ENCODE assay signal across 18 cellular contexts in genomic region chr15:43515731-43516130, GRCh38. TPM values are rescaled to one million over a fixed set of nuclear protein-coding genes. Genes with fewer than 3 reads are reported as not detected.
DNase-seq lines count a peak whose midpoint lies in the region; ATAC-seq and TF ChIP-seq lines count a peak whose summit lies in the region.
"Had no signal": no experiment of that assay in that cellular context is flagged by ENCODE, and none has a peak within 500 bp of the region (broad histone marks: within the 10 kb centered on the region; RNA-seq: fewer than 3 reads in every experiment).

No MANE protein-coding gene starts in this region.

- no peak overlapping the region for H3K4me3 Mint-ChIP-seq in CD14-positive monocyte
- H3K4me3 Mint-ChIP-seq: activated naive CD8-positive, alpha-beta T cell treated with anti-CD3 and anti-CD28 coated beads for 36 hours; T-helper 17 cell had no signal

- peak overlapping the region; percentile 91 for H3K4ac ChIP-seq in IMR-90 (ENCODE audit: low read depth, low read length)

- H3K9me3 Mint-ChIP-seq in CD14-positive monocyte, result peaks cover 0 to 2% (median 0%) of the 10 kb centered on the region in 7 donors
- H3K9me3 Mint-ChIP-seq: activated naive CD8-positive, alpha-beta T cell treated with anti-CD3 and anti-CD28 coated beads for 36 hours had no signal

- peak overlapping the region; percentile 81; the same call in 1 of the 2 replicates for H3K27ac ChIP-seq in IMR-90 (ENCODE audit: insufficient read depth, low read length)
- H3K27ac ChIP-seq in angular gyrus (ENCODE audit: low read depth, low read length), result peak overlapping the region; percentile 95
- H3K27ac ChIP-seq in suprapubic skin, result peak overlapping the region; percentile 74
- H3K27ac ChIP-seq: colonic mucosa had no signal

- no peak for TF ChIP-seq RAD21 in IMR-90 (IDR thresholded peaks at IDR 0.05; ENCODE audit: low read length)

- ATAC-seq in IMR-90 (ENCODE audit: low read depth) (no peak), GM19324 (IDR thresholded peaks at IDR 0.05; ENCODE audit: low FRiP score, unreplicated experiment) (no peak)
- ATAC-seq: Panc1, T-helper 17 cell had no signal

- peak overlapping the region; percentile 74 for H3K4me2 ChIP-seq in IMR-90 (ENCODE audit: low read depth, low read length)

- H3K14ac ChIP-seq in IMR-90 (replicated peaks; ENCODE audit: low read depth, low read length), result peak overlapping the region; percentile 90; the same call in 1 of the 2 replicates

- H3K4me1 Mint-ChIP-seq in CD14-positive monocyte, result peaks cover 41% of the 10 kb centered on the region

- peaks cover 3% of the 10 kb centered on the region for H3K36me3 ChIP-seq in IMR-90 (ENCODE audit: control insufficient read depth, insufficient read depth, low read length)
- no peaks in the 10 kb centered on the region for H3K36me3 ChIP-seq in suprapubic skin
- H3K36me3 ChIP-seq: colonic mucosa, prostate gland had no signal

- no peak overlapping the region for H2AFZ ChIP-seq in IMR-90 (replicated peaks; ENCODE audit: low read length, poor library complexity)

- peaks cover 30% of the 10 kb centered on the region for H3K9me1 ChIP-seq in IMR-90 (ENCODE audit: insufficient read depth, low read length)

- H3K4me1 ChIP-seq in IMR-90 (ENCODE audit: control insufficient read depth, insufficient read depth, low read length), result peaks cover 23% of the 10 kb centered on the region
- peaks cover 57% of the 10 kb centered on the region for H3K4me1 ChIP-seq in suprapubic skin

- in situ Hi-C loops in IMR-90 (cut with MboI; ENCODE audit: low sequenced_read_pairs), result no loop called here

- H3K18ac ChIP-seq in IMR-90 (ENCODE audit: low read depth, low read length), result peak overlapping the region; percentile 15

- POLR2A ChIA-PET in IMR-90 (lab: Charles Lee; ENCODE audit: unreplicated experiment), result no interaction called here

- H4K8ac ChIP-seq in IMR-90 (ENCODE audit: low read depth in 2 of 2, low read length in 2 of 2), result peak overlapping the region; percentile 20 to 91; a peak in 3 of 4 replicates

- TF ChIP-seq EP300 in suprapubic skin (IDR thresholded peaks at IDR 0.05), result no peak

- intact Hi-C loops in IMR-90 (cut with micrococcal nuclease), result loop anchor here (2.0 to 10.0 kb wide), 2 partner anchors 23 to 259 kb away; partner anchors contain the start of genes ELL3 and TP53BP1
- intact Hi-C loops in CD14-positive monocyte (cut with micrococcal nuclease), result loop anchor here in 1 of 2 donors (10.0 kb wide), 1 partner anchor 71 kb away; no protein-coding TSS in a partner anchor

- peaks cover 23% of the 10 kb centered on the region for H4K20me1 ChIP-seq in IMR-90 (ENCODE audit: insufficient read depth, low read length)

- H3K79me1 ChIP-seq in IMR-90 (ENCODE audit: low read depth in 1 of 2, low read length in 2 of 2), result peaks cover 25 to 57% of the 10 kb centered on the region in 2 experiments

- H3K9ac ChIP-seq in IMR-90 (ENCODE audit: low read depth, low read length), result no peak overlapping the region

- peak overlapping the region; percentile 85 for H2BK5ac ChIP-seq in IMR-90 (ENCODE audit: low read depth, low read length, poor library complexity, severe bottlenecking)

- H2BK20ac ChIP-seq in IMR-90 (ENCODE audit: low read depth, low read length), result peak overlapping the region; percentile 43

- no peaks in the 10 kb centered on the region for H3K9me3 ChIP-seq in IMR-90 (ENCODE audit: control insufficient read depth, insufficient read depth, low read length)
- H3K9me3 ChIP-seq in suprapubic skin, result no peaks in the 10 kb centered on the region
- H3K9me3 ChIP-seq: colonic mucosa, prostate gland had no signal

- peak overlapping the region; percentile 74 for H2AK9ac ChIP-seq in IMR-90 (replicated peaks; ENCODE audit: low read depth, low read length, poor library complexity)

- H3K27ac Mint-ChIP-seq in CD14-positive monocyte, result no peak overlapping the region
- H3K27ac Mint-ChIP-seq: activated naive CD8-positive, alpha-beta T cell treated with anti-CD3 and anti-CD28 coated beads for 36 hours; T-helper 17 cell had no signal

- dilution Hi-C loops in IMR-90 (cut with HindIII; ENCODE audit: low sequenced_read_pairs, unreplicated experiment), result no loop called here

- peaks cover 39 to 49% (median 40%) of the 10 kb centered on the region in 3 donors for H3K27me3 Mint-ChIP-seq in CD14-positive monocyte (ENCODE audit: low read depth in 3 of 3)

- H3K23ac ChIP-seq in IMR-90 (ENCODE audit: low read depth, low read length), result 0 out of 2 replicates have a peak overlapping the region, but pooled peaks have one; percentile 55

- 20% methylated on average over 1 of the region's 2 CpGs; no CpG with 5 or more reads in 1 of the 2 experiments for WGBS in IMR-90 (ENCODE audit: extremely low coverage in 2 of 2, insufficient read length in 1 of 2), 2 experiments
- 35% methylated on average over 2 of the region's 2 CpGs for WGBS in suprapubic skin

- H3K36me3 Mint-ChIP-seq in CD14-positive monocyte, result no peaks in the 10 kb centered on the region
- H3K36me3 Mint-ChIP-seq: activated naive CD8-positive, alpha-beta T cell treated with anti-CD3 and anti-CD28 coated beads for 36 hours had no signal

- no peak overlapping the region for H3K4me3 ChIP-seq in IMR-90 (ENCODE audit: insufficient read depth, low read depth, low read length)
- H3K4me3 ChIP-seq in suprapubic skin, result no peak overlapping the region
- H3K4me3 ChIP-seq: colonic mucosa, prostate gland had no signal

- BruUV-seq in IMR-90 (replicated peaks; lab: Mats Ljungman, UMichigan), result no TSS peak

- H4K91ac ChIP-seq in IMR-90 (ENCODE audit: insufficient read depth, low read depth, low read length), result peak overlapping the region; percentile 74

- H3K27me3 ChIP-seq in IMR-90 (ENCODE audit: control insufficient read depth, insufficient read depth, low read length) (no peaks in the 10 kb centered on the region), suprapubic skin (peaks cover 3% of the 10 kb centered on the region)
- H3K27me3 ChIP-seq: colonic mucosa had no signal

- peak overlapping the region; percentile 79; the same call in 1 of the 2 replicates for H2AK5ac ChIP-seq in IMR-90 (ENCODE audit: low read depth, low read length)

- H3K56ac ChIP-seq in IMR-90 (ENCODE audit: extremely low read depth, insufficient read depth, low read length), result 0 out of 2 replicates have a peak overlapping the region, but pooled peaks have one; percentile 77

- TF ChIP-seq CTCF in IMR-90 (conservative IDR thresholded peaks at IDR 0.05; ENCODE audit: low read depth, low read length), result no peak
- TF ChIP-seq CTCF in suprapubic skin (IDR thresholded peaks at IDR 0.05), result no peak
- TF ChIP-seq CTCF in CD14-positive monocyte (IDR thresholded peaks at IDR 0.05), result no peak

- H4K5ac ChIP-seq in IMR-90 (ENCODE audit: low read depth, low read length), result peak overlapping the region; percentile 23

- DNase-seq in IMR-90 (no peak), myocyte (ENCODE audit: low read depth) (peak; percentile 88), suprapubic skin (ENCODE audit: low spot score in 2 of 2) (no peak), mesenteric fat pad (ENCODE audit: low spot score) (no peak), CD14-positive monocyte (ENCODE audit: low spot score) (no peak)
- DNase-seq: activated naive CD8-positive, alpha-beta T cell treated with anti-CD3 and anti-CD28 coated beads for 36 hours; activated T-cell treated with anti-CD3 and anti-CD28 coated beads, Interleukin-2, amount 50 U/mL, for 1 hour; GDM1; NCI-H1105; NCI-H446 treated with DMSO at 0.1 percent for 48 hours; stimulated activated CD4-positive, alpha-beta T cell treated with anti-CD3 and anti-CD28 coated beads, Interleukin-2, amount 100 ng/mL, for 24 hours; stimulated activated CD8-positive, alpha-beta memory T cell treated with anti-CD3 and anti-CD28 coated beads, Interleukin-4, amount 100 ng/mL, for 48 hours; T-helper 17 cell had no signal

- TF ChIP-seq POLR2A in IMR-90 (IDR thresholded peaks at IDR 0.05; ENCODE audit: low read depth, low read length) (no peak), suprapubic skin (IDR thresholded peaks at IDR 0.05) (no peak)

- H2BK15ac ChIP-seq in IMR-90 (ENCODE audit: low read depth, low read length), result peak overlapping the region; percentile 20; the same call in 1 of the 3 replicates

- CTCF ChIA-PET in IMR-90 (lab: Yijun Ruan, JAX), result interaction anchor here (1.5 kb wide), 1 partner anchor 75 kb away, joined by 5 read pairs; no protein-coding TSS in a partner anchor

- H2BK120ac ChIP-seq in IMR-90 (ENCODE audit: low read depth, low read length), result peak overlapping the region; percentile 95

TF ChIP-seq in IMR-90, 13 proteins besides CTCF, POLR2A, EP300 and RAD21:
- TF ChIP-seq ELK1 (IDR thresholded peaks at IDR 0.05; ENCODE audit: borderline replicate concordance, low read depth, low read length) (no peak), MAFK (IDR thresholded peaks at IDR 0.05; ENCODE audit: low read depth, low read length) (no peak), MXI1 (IDR thresholded peaks at IDR 0.05; ENCODE audit: borderline replicate concordance, low read depth, low read length) (no peak)
TF ChIP-seq in IMR-90: peak in this region for 0.

RNA-seq across cellular contexts. Expression of gene MAP1A, which starts 1.7 kb away (rescaled TPM):
- total RNA-seq in IMR-90 (2012; rRNA removed) (47.2 and 48.2 TPM in 2 replicates), myocyte (332 and 364 TPM in 2 replicates), suprapubic skin (1 to 10 TPM; 2.4 to 5.7 (median 4.0) TPM), mesenteric fat pad (13.8 TPM)
- polyA plus RNA-seq in IMR-90 (2012; rRNA removed) (28.7 and 31.3 TPM in 2 replicates), CD14-positive monocyte (under 1 TPM in 1 of 2 donors, not detected in 1; 0.02 TPM)
- 15.3 and 17.4 TPM in 2 replicates for polyA plus RNA-seq in IMR-90 (2012; cell fraction: cytosol; rRNA removed)
- 12.7 and 15.8 TPM in 2 replicates for polyA plus RNA-seq in IMR-90 (2012; cell fraction: nucleus; rRNA removed; ENCODE audit: low replicate concordance)
- 158 TPM for polyA plus RNA-seq in myocyte (2012)

RNA-seq across cellular contexts. Expression of gene TP53BP1, which starts 22.8 kb away (rescaled TPM):
- 64.5 and 73.9 TPM in 2 replicates for total RNA-seq in IMR-90 (2012; rRNA removed)
- polyA plus RNA-seq in IMR-90 (2012; rRNA removed), result 33.9 and 36.3 TPM in 2 replicates
- polyA plus RNA-seq in IMR-90 (2012; cell fraction: cytosol; rRNA removed), result 15.6 and 19.1 TPM in 2 replicates
- 46.0 and 100 TPM in 2 replicates for polyA plus RNA-seq in IMR-90 (2012; cell fraction: nucleus; rRNA removed; ENCODE audit: low replicate concordance)
- 74.8 and 86.4 TPM in 2 replicates for total RNA-seq in myocyte
- polyA plus RNA-seq in myocyte (2012), result 53.2 TPM
- 10 to 100 TPM; 17.6 to 49.4 (median 29.0) TPM for total RNA-seq in suprapubic skin
- total RNA-seq in mesenteric fat pad, result 44.8 TPM
- polyA plus RNA-seq in CD14-positive monocyte, result 1 to 10 TPM; 1.8 to 3.1 TPM
